9 cellular contexts compared by ENCODE assay signal in genomic region chr16:76639685-76640289, GRCh38.
A peak's percentile ranks its signal among the peaks of the same experiment; 100 is the strongest.
DNase-seq lines count a peak whose midpoint lies in the region; ATAC-seq, FAIRE-seq and TF ChIP-seq lines count a peak whose summit lies in the region.
"Had no signal": no experiment of that assay in that cellular context is flagged by ENCODE, and none has a peak within 500 bp of the region (broad histone marks: within the 10 kb centered on the region; RNA-seq: fewer than 3 reads in every experiment).

No MANE protein-coding gene starts in this region.

- no peak for FAIRE-seq in GM12878 (lab: Jason Lieb, UNC)
- FAIRE-seq: A204.1 had no signal

- no peaks in the 10 kb centered on the region for H3K27me3 ChIP-seq in GM12878 (replicated peaks in 1 of 2; ENCODE audit: control insufficient read depth in 2 of 2, insufficient read depth in 2 of 2, low read length in 1 of 2)
- H3K27me3 ChIP-seq in CD8-positive, alpha-beta memory T cell (ENCODE audit: insufficient read depth, low read length, poor library complexity, severe bottlenecking) = no peaks in the 10 kb centered on the region

- H3K4me1 ChIP-seq in GM12878 (ENCODE audit: control insufficient read depth, insufficient read depth, low read length) = no peaks in the 10 kb centered on the region
- H3K4me1 ChIP-seq in CD8-positive, alpha-beta memory T cell (ENCODE audit: insufficient read depth, low read length) = no peaks in the 10 kb centered on the region

- peak; percentile 2 for DNase-seq in DMS153 (lab: John Stamatoyannopoulos, UW)
- no peak for DNase-seq in DMS153 treated with DMSO at 0.1 percent for 48 hours (lab: John Stamatoyannopoulos, UW; ENCODE audit: unreplicated experiment)
- DNase-seq in Kasumi-1 (lab: John Stamatoyannopoulos, UW) = peak; percentile 7 to 17
- no peak for DNase-seq in GM12878 (ENCODE audit: low read depth, low spot score)
- DNase-seq in CD8-positive, alpha-beta memory T cell = no peak

- peak; percentile 33; the same call in 1 of the 2 replicates for TF ChIP-seq RAD21 in GM12878 (IDR thresholded peaks at IDR 0.05; ENCODE audit: insufficient read depth, low read depth, low read length)

- no peaks in the 10 kb centered on the region for H3K9me3 ChIP-seq in GM12878 (replicated peaks; ENCODE audit: control insufficient read depth, insufficient read depth, low read length)
- H3K9me3 ChIP-seq in CD8-positive, alpha-beta memory T cell (ENCODE audit: low read length) = no peaks in the 10 kb centered on the region

- no TSS peak for BruUV-seq in GM12878 (replicated peaks; lab: Mats Ljungman, UMichigan)

- H3K27ac Mint-ChIP-seq in nephron = no peak overlapping the region
- no peak overlapping the region for H3K27ac Mint-ChIP-seq in CD8-positive, alpha-beta memory T cell

- 22% methylated on average over 10 of the region's 10 CpGs for WGBS in GM12878 (ENCODE audit: insufficient coverage, insufficient replicate concordance, low lambda C conversion rate, missing lambda C conversion rate)

- H3K79me2 ChIP-seq in GM12878 (ENCODE audit: control insufficient read depth, insufficient read depth, low read length) = no peaks in the 10 kb centered on the region

- H3K4me2 ChIP-seq in GM12878 (ENCODE audit: control insufficient read depth, insufficient read depth) = no peak overlapping the region

- TF ChIP-seq EP300 in GM12878 (IDR thresholded peaks at IDR 0.05; ENCODE audit: borderline replicate concordance in 1 of 2, control insufficient read depth in 1 of 2, low read depth in 2 of 2, low read length in 2 of 2) = no peak

- RAD21 ChIA-PET in GM12878 (lab: Charles Lee; ENCODE audit: unreplicated experiment) = no interaction called here

- no peak overlapping the region for H3K9ac ChIP-seq in GM12878 (ENCODE audit: control insufficient read depth, insufficient read depth, low read length)

- H3K36me3 ChIP-seq in GM12878 (ENCODE audit: control insufficient read depth in 2 of 2, insufficient read depth in 2 of 2, low read length in 1 of 2) = no peaks in the 10 kb centered on the region
- no peaks in the 10 kb centered on the region for H3K36me3 ChIP-seq in CD8-positive, alpha-beta memory T cell (ENCODE audit: insufficient read depth, low read length)

- ATAC-seq in GM12878 (peak; percentile 84), HG03460 (IDR thresholded peaks at IDR 0.05; ENCODE audit: unreplicated experiment) (no peak), GM18858 (IDR thresholded peaks at IDR 0.05; ENCODE audit: unreplicated experiment) (no peak)

- no peak overlapping the region for H3K27ac ChIP-seq in GM12878 (ENCODE audit: control insufficient read depth, insufficient read depth)
- H3K27ac ChIP-seq in CD8-positive, alpha-beta memory T cell (ENCODE audit: low read depth, low read length) = no peak overlapping the region

- in situ Hi-C loops in GM12878 (cut with MboI) = no loop called here

- no peaks in the 10 kb centered on the region for H3K4me1 Mint-ChIP-seq in nephron
- no peaks in the 10 kb centered on the region for H3K4me1 Mint-ChIP-seq in CD8-positive, alpha-beta memory T cell

- H2AFZ ChIP-seq in GM12878 (ENCODE audit: control insufficient read depth, low read depth, low read length) = no peak overlapping the region

- no peaks in the 10 kb centered on the region for H3K9me3 Mint-ChIP-seq in nephron
- H3K9me3 Mint-ChIP-seq in CD8-positive, alpha-beta memory T cell = peaks cover 2 to 36% (median 4%) of the 10 kb centered on the region in 5 donors

- CTCF ChIA-PET in GM12878 (lab: Yijun Ruan, JAX) = interaction anchor here (0.8 kb wide), 1 partner anchor 359 kb away, joined by 3 read pairs; no protein-coding TSS in a partner anchor
- CTCF ChIA-PET in CD8-positive, alpha-beta memory T cell (lab: Charles Lee) = no interaction called here

- SMC1A ChIA-PET in GM12878 (lab: Charles Lee; ENCODE audit: uncharacterized antibody, unreplicated experiment) = no interaction called here

- no peaks in the 10 kb centered on the region for H3K27me3 Mint-ChIP-seq in nephron (ENCODE audit: low read depth)
- no peaks in the 10 kb centered on the region for H3K27me3 Mint-ChIP-seq in CD8-positive, alpha-beta memory T cell

- no peak for TF ChIP-seq POLR2A in GM12878 (IDR thresholded peaks at IDR 0.05; ENCODE audit: low read depth, low read length)

- no peaks in the 10 kb centered on the region for H3K36me3 Mint-ChIP-seq in nephron (ENCODE audit: low read depth)
- no peaks in the 10 kb centered on the region for H3K36me3 Mint-ChIP-seq in CD8-positive, alpha-beta memory T cell

- no peaks in the 10 kb centered on the region for H4K20me1 ChIP-seq in GM12878 (ENCODE audit: control insufficient read depth, insufficient read depth)

- H3K4me3 Mint-ChIP-seq in nephron = no peak overlapping the region
- H3K4me3 Mint-ChIP-seq in CD8-positive, alpha-beta memory T cell = no peak overlapping the region

- TF ChIP-seq CTCF in GM12878 (IDR thresholded peaks at IDR 0.05 in 2 of 3, conservative IDR thresholded peaks at IDR 0.05 in 1 of 3; ENCODE audit: control insufficient read depth in 2 of 3, extremely low read depth in 1 of 3, insufficient read depth in 1 of 3, low read depth in 3 of 3, low read length in 3 of 3) = peak; percentile 26 to 36 (median 33); a peak in 4 of 6 replicates
- TF ChIP-seq CTCF in nephron (IDR thresholded peaks at IDR 0.05; ENCODE audit: unreplicated experiment in 3 of 3) = peak in 2 of 3 experiments; percentile 12 to 13

- intact Hi-C loops in GM12878 (cut with micrococcal nuclease; ENCODE audit: unreplicated experiment) = no loop called here

- POLR2A ChIA-PET in GM12878 (lab: Charles Lee) = no interaction called here
- POLR2A ChIA-PET in CD8-positive, alpha-beta memory T cell (lab: Charles Lee) = no interaction called here

- no peak overlapping the region for H3K4me3 ChIP-seq in GM12878
- no peak overlapping the region for H3K4me3 ChIP-seq in CD8-positive, alpha-beta memory T cell (ENCODE audit: low read length)

TF ChIP-seq in GM12878, 131 proteins besides CTCF, POLR2A, EP300 and RAD21:
- peak; percentile 46; the same call in 1 of the 2 replicates for TF ChIP-seq SMC3 (IDR thresholded peaks at IDR 0.05; ENCODE audit: borderline replicate concordance, low read length)
- TF ChIP-seq KLF5 (IDR thresholded peaks at IDR 0.05; ENCODE audit: partially characterized antibody) = no peak

Comparison
In these comparisons a context has a peak if more than half of its experiments do, and no peak if none do; other contexts are left out.
1. DNase-seq: peak in DMS153 (single experiment) and Kasumi-1 (2 of 2); none in DMS153 treated with DMSO at 0.1 percent for 48 hours (single experiment), GM12878 (single experiment) and CD8-positive, alpha-beta memory T cell (0 of 5).